Comparison of ENCODE assay signal across 8 cellular contexts in genomic region chr13:101415358-101416174, GRCh38. TPM values are rescaled to one million over a fixed set of nuclear protein-coding genes. Genes with fewer than 3 reads are reported as not detected.
DNase-seq lines count a peak whose midpoint lies in the region; ATAC-seq and TF ChIP-seq lines count a peak whose summit lies in the region.

No MANE protein-coding gene starts in this region.

- no peaks in the 10 kb centered on the region for H3K36me3 ChIP-seq in thoracic aorta

- peak overlapping the region; percentile 77 for H3K27ac ChIP-seq in angular gyrus (ENCODE audit: low read depth, low read length)
- peak overlapping the region; percentile 75 to 76 for H3K27ac ChIP-seq in thoracic aorta

- DNase-seq in NCI-H2171 treated with DMSO at 0.1 percent for 48 hours (lab: John Stamatoyannopoulos, UW): peak; percentile 29
- no peak for DNase-seq in NCI-H2171 (lab: John Stamatoyannopoulos, UW)
- peak; percentile 29 for DNase-seq in iPS-NIHi11 (ENCODE audit: low spot score)
- DNase-seq in thoracic aorta (ENCODE audit: low spot score): no peak
- DNase-seq in stimulated activated CD4-positive, alpha-beta T cell treated with anti-CD3 and anti-CD28 coated beads, Interleukin-2, amount 100 ng/mL, for 48 hours: no peak
- DNase-seq in activated CD4-positive, alpha-beta T cell treated with anti-CD3 and anti-CD28 coated beads, Interleukin-2, amount 50 U/mL, for 4 hours: no peak

- H3K4me1 ChIP-seq in thoracic aorta (ENCODE audit: control insufficient read depth in 1 of 2, low read depth in 2 of 2): peaks cover 0 to 6% of the 10 kb centered on the region in 2 donors

- ATAC-seq in thoracic aorta (ENCODE audit: insufficient number of reproducible peaks, low FRiP score, low read depth) (no peak), HG03039 (IDR thresholded peaks at IDR 0.05; ENCODE audit: unreplicated experiment) (no peak)

- H3K27me3 ChIP-seq in thoracic aorta (replicated peaks; ENCODE audit: insufficient read depth): no peaks in the 10 kb centered on the region

- peak overlapping the region; percentile 85 for H3K4me3 ChIP-seq in thoracic aorta

- TF ChIP-seq CTCF in thoracic aorta (IDR thresholded peaks at IDR 0.05): no peak

- H3K9me3 ChIP-seq in thoracic aorta: no peaks in the 10 kb centered on the region

RNA-seq across cellular contexts. Expression of gene NALCN, which starts 0.7 kb away (rescaled TPM):
- total RNA-seq in thoracic aorta: 10 to 100 TPM; 26.9 to 28.6 TPM

RNA-seq across cellular contexts. Expression of gene ITGBL1, which starts 36.9 kb away (rescaled TPM):
- 100 to 1,000 TPM; 179 to 224 TPM for total RNA-seq in thoracic aorta

Comparison
In these comparisons a context has a peak if more than half of its experiments do, and no peak if none do; other contexts are left out.
1. DNase-seq: peak in NCI-H2171 treated with DMSO at 0.1 percent for 48 hours (single experiment) and iPS-NIHi11 (single experiment); none in NCI-H2171 (single experiment), thoracic aorta (single experiment), stimulated activated CD4-positive, alpha-beta T cell treated with anti-CD3 and anti-CD28 coated beads, Interleukin-2, amount 100 ng/mL, for 48 hours (0 of 2) and activated CD4-positive, alpha-beta T cell treated with anti-CD3 and anti-CD28 coated beads, Interleukin-2, amount 50 U/mL, for 4 hours (0 of 2).